Comparison of ENCODE assay signal across 2 cellular contexts in genomic region chr7:133491846-133492652, GRCh38.
TF ChIP-seq lines count a peak whose summit lies in the region.

No MANE protein-coding gene starts in this region.

TF ChIP-seq in HEK293, 187 proteins besides CTCF, POLR2A, EP300 and RAD21 (continued from another document and continues in another):
- TF ChIP-seq ZNF449 (tag by site-specific recombination; IDR thresholded peaks at IDR 0.05) = peak; percentile 73
- TF ChIP-seq ZNF426 (tag by site-specific recombination; IDR thresholded peaks at IDR 0.05) = peak; percentile 19; the same call in 1 of the 2 replicates
- no peak; the same call in 1 of the 2 replicates for TF ChIP-seq ZNF555 (tag by site-specific recombination; conservative IDR thresholded peaks at IDR 0.05)
- TF ChIP-seq ZNF223 (tag by site-specific recombination; IDR thresholded peaks at IDR 0.05) = no peak
- TF ChIP-seq ZNF391 (tag by site-specific recombination; IDR thresholded peaks at IDR 0.05; ENCODE audit: borderline replicate concordance, low read depth) = peak; percentile 99
- TF ChIP-seq ZNF292 (tag by site-specific recombination; IDR thresholded peaks at IDR 0.05; ENCODE audit: borderline replicate concordance, low read depth) = no peak
- peak; percentile 61; the same call in 1 of the 2 replicates for TF ChIP-seq KLF9 (tag by site-specific recombination; IDR thresholded peaks at IDR 0.05; ENCODE audit: low read depth)
- peak; percentile 68 for TF ChIP-seq YY2 (tag by site-specific recombination; IDR thresholded peaks at IDR 0.05)
- no peak for TF ChIP-seq ZNF416 (tag by site-specific recombination; IDR thresholded peaks at IDR 0.05)
- TF ChIP-seq AEBP2 (tag by site-specific recombination; IDR thresholded peaks at IDR 0.05; ENCODE audit: borderline replicate concordance) = peak; percentile 25; the same call in 1 of the 2 replicates
- no peak for TF ChIP-seq ZNF174 (tag by site-specific recombination; IDR thresholded peaks at IDR 0.05)
- TF ChIP-seq ZNF114 (tag by site-specific recombination; IDR thresholded peaks at IDR 0.05) = no peak
- no peak for TF ChIP-seq ZBTB26 (tag by site-specific recombination; optimal IDR thresholded peaks at IDR 0.05)
- TF ChIP-seq KLF10 (tag by site-specific recombination; IDR thresholded peaks at IDR 0.05) = peak; percentile 91
- peak; percentile 99 for TF ChIP-seq ZBTB1 (tag by site-specific recombination; IDR thresholded peaks at IDR 0.05)
- peak; percentile 83 for TF ChIP-seq PATZ1 (tag by site-specific recombination; IDR thresholded peaks at IDR 0.05)
- TF ChIP-seq ZFP37 (tag by site-specific recombination; IDR thresholded peaks at IDR 0.05) = peak; percentile 93
- TF ChIP-seq ZNF280C (tag by site-specific recombination; IDR thresholded peaks at IDR 0.05) = no peak
- TF ChIP-seq ZBTB17 (tag by site-specific recombination; IDR thresholded peaks at IDR 0.05) = peak; percentile 86
- peak; percentile 51; the same call in 1 of the 2 replicates for TF ChIP-seq ZNF600 (tag by site-specific recombination; IDR thresholded peaks at IDR 0.05)
- TF ChIP-seq ZSCAN16 (tag by site-specific recombination; IDR thresholded peaks at IDR 0.05) = no peak
- peak; percentile 75 for TF ChIP-seq ZNF76 (tag by site-specific recombination; IDR thresholded peaks at IDR 0.05; ENCODE audit: borderline replicate concordance, low read depth)
- TF ChIP-seq ZNF335 (tag by site-specific recombination; conservative IDR thresholded peaks at IDR 0.05) = no peak
- peak; percentile 86 for TF ChIP-seq ZBTB21 (tag by site-specific recombination; IDR thresholded peaks at IDR 0.05)
- no peak for TF ChIP-seq HOXC10 (CRISPR knock-in tag; IDR thresholded peaks at IDR 0.05)

TF ChIP-seq in SK-N-SH, 30 proteins besides CTCF, POLR2A, EP300 and RAD21 (continued from another document):
- TF ChIP-seq ZBTB33 (IDR thresholded peaks at IDR 0.05; ENCODE audit: borderline replicate concordance, low read depth) (no peak), FOXJ3 (CRISPR knock-in tag; IDR thresholded peaks at IDR 0.05) (no peak), GABPA (IDR thresholded peaks at IDR 0.05; ENCODE audit: low read depth) (no peak), USF1 (IDR thresholded peaks at IDR 0.05; ENCODE audit: borderline replicate concordance, low read depth) (no peak), MAX (IDR thresholded peaks at IDR 0.05; ENCODE audit: low read depth) (no peak), NFIC (IDR thresholded peaks at IDR 0.05; ENCODE audit: borderline replicate concordance) (no peak), RCOR1 (IDR thresholded peaks at IDR 0.05; ENCODE audit: low read length) (no peak), REST (IDR thresholded peaks at IDR 0.05; ENCODE audit: low read depth, low read length) (no peak), RXRA (IDR thresholded peaks at IDR 0.05; ENCODE audit: borderline replicate concordance, low read depth) (no peak), FOSL2 (IDR thresholded peaks at IDR 0.05; ENCODE audit: borderline replicate concordance, low read depth) (peak; percentile 22; the same call in 1 of the 2 replicates), YY1 (IDR thresholded peaks at IDR 0.05; ENCODE audit: low read depth) (no peak), MXI1 (IDR thresholded peaks at IDR 0.05; ENCODE audit: low read depth, low read length) (no peak), NRF1 (IDR thresholded peaks at IDR 0.05; ENCODE audit: low read depth, low read length) (no peak), SMC3 (IDR thresholded peaks at IDR 0.05; ENCODE audit: low read depth, low read length) (no peak), TAF1 (IDR thresholded peaks at IDR 0.05; ENCODE audit: borderline replicate concordance, low read depth, low read length) (no peak), TCF12 (IDR thresholded peaks at IDR 0.05) (peak; percentile 31)
